Comparison of ENCODE assay signal across 30 cellular contexts in genomic region chr3:180523040-180523439, GRCh38.
"Had no signal": no experiment of that assay in that cellular context is flagged by ENCODE, and none has a peak within 500 bp of the region (broad histone marks: within the 10 kb centered on the region; RNA-seq: fewer than 3 reads in every experiment).

No MANE protein-coding gene starts in this region.

- FAIRE-seq: RCC 7860 had no signal

- H3K27me3 ChIP-seq: cardiac muscle cell, colonic mucosa, MG63 had no signal

- H3K4me3 ChIP-seq: cardiac muscle cell, colonic mucosa, MG63, PC-9 had no signal

- ATAC-seq: activated naive CD8-positive, alpha-beta T cell treated with anti-CD3 and anti-CD28 coated beads, Interleukin-2, amount 50 U/mL, for 24 hours; activated T-cell treated with anti-CD3 and anti-CD28 coated beads, Interleukin-2, amount 50 U/mL, for 4 hours had no signal

- H3K4me1 ChIP-seq: colonic mucosa had no signal

- H3K36me3 ChIP-seq: cardiac muscle cell, colonic mucosa, MG63 had no signal

- H3K27ac ChIP-seq: cardiac muscle cell, colonic mucosa, PC-9, VCaP had no signal

- H3K9me3 ChIP-seq: colonic mucosa had no signal

- DNase-seq: activated B cell treated with CpG ODN at 0.5 μM for 24 hours; activated CD4-positive, alpha-beta memory T cell treated with anti-CD3 and anti-CD28 coated beads for 36 hours; activated CD4-positive, alpha-beta T cell treated with anti-CD3 and anti-CD28 coated beads for 4 hours; activated CD4-positive, alpha-beta T cell treated with anti-CD3 and anti-CD28 coated beads, Interleukin-2, amount 50 U/mL, for 1 hour; activated CD4-positive, CD25-positive, alpha-beta regulatory T cell treated with anti-CD3 and anti-CD28 coated beads, Interleukin-2, amount 50 U/mL, for 72 hours; activated CD8-positive, alpha-beta memory T cell treated with anti-CD3 and anti-CD28 coated beads, Interleukin-2, amount 50 U/mL, for 4 hours; activated gamma-delta T cell treated with Interleukin-2 at 50 U/mL for 16 hours; activated naive CD4-positive, alpha-beta T cell treated with anti-CD3 and anti-CD28 coated beads for 36 hours; activated naive CD8-positive, alpha-beta T cell treated with anti-CD3 and anti-CD28 coated beads, Interleukin-2, amount 50 U/mL, for 24 hours; activated T-cell treated with anti-CD3 and anti-CD28 coated beads for 4 hours; activated T-cell treated with anti-CD3 and anti-CD28 coated beads, Interleukin-2, amount 50 U/mL, for 4 hours; anterior cingulate cortex; colonic mucosa; Kasumi-1; MG63; NCI-H1092; NCI-H1417; NCI-H187 treated with DMSO at 0.1 percent for 48 hours; NCI-H2081; NCI-H345; NCI-H524 treated with DMSO at 0.1 percent for 48 hours; PC-9; Right ventricle myocardium superior; SW 1271; T-helper 1 cell; T-helper 2 cell; T-helper 9 cell had no signal
